In the genomic region with DNA sequence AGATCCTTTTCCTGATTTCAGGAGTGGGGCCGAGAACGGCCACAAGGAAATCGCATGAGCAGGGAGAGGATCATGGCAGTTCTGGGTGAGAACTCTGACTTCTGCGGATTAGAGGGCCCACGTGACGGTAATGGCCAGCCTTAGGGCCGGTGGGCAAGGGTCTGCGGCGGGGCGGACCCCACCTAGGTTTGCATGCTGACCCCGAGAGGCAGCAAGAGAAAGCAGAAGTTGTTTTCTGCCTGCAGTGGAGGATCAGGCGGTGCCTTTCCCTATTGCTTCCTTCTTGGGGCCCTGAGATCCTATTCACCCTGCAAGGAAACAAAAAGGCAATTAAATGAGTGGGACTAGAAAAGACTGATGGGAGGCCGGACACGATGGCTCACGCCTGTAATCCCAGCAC, we compare ENCODE assay signal across 16 cellular contexts. TPM values are rescaled to one million over a fixed set of nuclear protein-coding genes. Genes with fewer than 3 reads are reported as not detected.
"Had no signal": no experiment of that assay in that cellular context is flagged by ENCODE, and none has a peak within 500 bp of the region (broad histone marks: within the 10 kb centered on the region; RNA-seq: fewer than 3 reads in every experiment).

No MANE protein-coding gene starts in this region.

- H3K36me3 Mint-ChIP-seq: naive thymus-derived CD4-positive, alpha-beta T cell; stimulated activated memory B cell treated with anti-CD40 and anti-IgM and Interleukin-4, amounts not matched to agents 10 μg/mL and 1 μg/mL and 100 μg/mL, for 72 hours had no signal

- H3K4me1 Mint-ChIP-seq: nephron progenitor cell; stimulated activated memory B cell treated with anti-CD40 and anti-IgM and Interleukin-4, amounts not matched to agents 10 μg/mL and 1 μg/mL and 100 μg/mL, for 72 hours had no signal

- H3K4me3 Mint-ChIP-seq: naive thymus-derived CD4-positive, alpha-beta T cell; nephron progenitor cell; stimulated activated memory B cell treated with anti-CD40 and anti-IgM and Interleukin-4, amounts not matched to agents 10 μg/mL and 1 μg/mL and 100 μg/mL, for 72 hours; stimulated activated naive CD8-positive, alpha-beta T cell treated with anti-CD3 and anti-CD28 coated beads, Interleukin-15, Interleukin-2, amounts not matched to agents 100 ng/mL and 50 ng/mL, for 24 hours had no signal

- ATAC-seq: naive thymus-derived CD4-positive, alpha-beta T cell; sciatic nerve; stimulated activated memory B cell treated with anti-CD40 and anti-IgM and Interleukin-4, amounts not matched to agents 10 μg/mL and 1 μg/mL and 100 μg/mL, for 72 hours had no signal

- DNase-seq: colonic mucosa; effector CD4-positive, alpha-beta T cell; foreskin melanocyte; heart right ventricle; hypothalamus; kidney glomerular epithelial cell; mammary epithelial cell; naive thymus-derived CD4-positive, alpha-beta T cell; nephron progenitor cell; spleen; stimulated activated CD4-positive, alpha-beta T cell treated with anti-CD3 and anti-CD28 coated beads, Interleukin-15, amount 100 ng/mL, for 24 hours; stimulated activated CD4-positive, alpha-beta T cell treated with anti-CD3 and anti-CD28 coated beads, Interleukin-1b, Interleukin-23, amount 100 ng/mL, for 48 hours; stimulated activated CD4-positive, alpha-beta T cell treated with anti-CD3 and anti-CD28 coated beads, Interleukin-4, amount 100 ng/mL, for 24 hours had no signal

- H3K27ac Mint-ChIP-seq: naive thymus-derived CD4-positive, alpha-beta T cell; nephron progenitor cell; stimulated activated memory B cell treated with anti-CD40 and anti-IgM and Interleukin-4, amounts not matched to agents 10 μg/mL and 1 μg/mL and 100 μg/mL, for 72 hours had no signal

- H3K9me3 Mint-ChIP-seq: nephron progenitor cell had no signal

RNA-seq across cellular contexts. Expression of a gene that starts 39.6 kb away (rescaled TPM):
- polyA plus RNA-seq: naive thymus-derived CD4-positive, alpha-beta T cell had no signal
